In genomic region chr5:136308396-136308795, GRCh38 we compare ENCODE assay signal across 2 cellular contexts.
TF ChIP-seq lines count a peak whose summit lies in the region.

No MANE protein-coding gene starts in this region.

TF ChIP-seq in HEK293, 187 proteins besides CTCF, POLR2A, EP300 and RAD21:
- TF ChIP-seq ZNF169 (tag by site-specific recombination; IDR thresholded peaks at IDR 0.05) (no peak), ZIC2 (tag by site-specific recombination; IDR thresholded peaks at IDR 0.05) (peak; percentile 42; the same call in 1 of the 2 replicates)

TF ChIP-seq in GM12878, 131 proteins besides CTCF, POLR2A, EP300 and RAD21:
- TF ChIP-seq KDM1A (IDR thresholded peaks at IDR 0.05; ENCODE audit: borderline replicate concordance) (no peak), DPF2 (IDR thresholded peaks at IDR 0.05) (no peak), RBBP5 (conservative IDR thresholded peaks at IDR 0.05) (no peak)
- TF ChIP-seq, protein P1, sequence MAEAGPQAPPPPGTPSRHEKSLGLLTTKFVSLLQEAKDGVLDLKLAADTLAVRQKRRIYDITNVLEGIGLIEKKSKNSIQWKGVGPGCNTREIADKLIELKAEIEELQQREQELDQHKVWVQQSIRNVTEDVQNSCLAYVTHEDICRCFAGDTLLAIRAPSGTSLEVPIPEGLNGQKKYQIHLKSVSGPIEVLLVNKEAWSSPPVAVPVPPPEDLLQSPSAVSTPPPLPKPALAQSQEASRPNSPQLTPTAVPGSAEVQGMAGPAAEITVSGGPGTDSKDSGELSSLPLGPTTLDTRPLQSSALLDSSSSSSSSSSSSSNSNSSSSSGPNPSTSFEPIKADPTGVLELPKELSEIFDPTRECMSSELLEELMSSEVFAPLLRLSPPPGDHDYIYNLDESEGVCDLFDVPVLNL (IDR thresholded peaks at IDR 0.05; ENCODE audit: low read depth, low read length), result no peak
